1 cellular context compared by ENCODE assay signal in the genomic region with DNA sequence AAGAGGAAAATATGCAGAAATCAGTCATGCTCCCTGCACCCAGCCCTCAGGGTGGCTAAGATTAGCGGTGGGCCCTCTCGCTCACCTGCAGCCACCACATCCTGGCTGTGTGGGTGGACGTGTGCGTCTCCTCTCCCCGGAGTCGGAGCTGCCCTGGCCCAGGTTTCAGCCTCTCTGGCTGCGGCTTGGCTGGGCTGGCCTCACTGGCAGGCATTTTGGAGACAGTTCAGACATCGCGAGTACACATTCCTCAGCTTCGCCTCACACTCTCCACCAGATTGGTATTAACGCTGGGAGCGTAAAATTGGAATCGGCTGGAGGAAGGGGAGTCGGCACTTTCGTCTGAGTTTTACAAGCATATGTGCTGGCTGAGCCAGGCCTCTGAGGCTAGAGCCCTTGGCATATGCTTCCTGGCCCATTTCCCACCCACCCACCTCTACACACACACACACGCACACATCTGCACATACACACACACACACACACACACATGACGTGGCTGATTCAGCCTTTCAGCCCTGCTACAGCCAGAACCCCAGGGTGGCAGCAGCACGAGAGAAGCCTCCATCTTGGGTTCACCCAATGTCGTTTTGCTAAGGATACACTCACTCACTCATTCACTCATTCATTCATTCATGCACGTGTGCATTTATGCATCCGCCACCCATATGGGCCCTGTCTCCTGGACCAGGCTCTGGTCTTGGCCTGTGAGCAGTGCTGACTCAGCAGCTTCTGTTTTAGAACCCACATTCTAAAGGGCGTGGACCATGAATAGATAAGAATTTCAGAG.
TF ChIP-seq lines count a peak whose summit lies in the region.

No MANE protein-coding gene starts in this region.

TF ChIP-seq in GM23338, 12 proteins besides CTCF, POLR2A, EP300 and RAD21:
- TF ChIP-seq, protein P1, sequence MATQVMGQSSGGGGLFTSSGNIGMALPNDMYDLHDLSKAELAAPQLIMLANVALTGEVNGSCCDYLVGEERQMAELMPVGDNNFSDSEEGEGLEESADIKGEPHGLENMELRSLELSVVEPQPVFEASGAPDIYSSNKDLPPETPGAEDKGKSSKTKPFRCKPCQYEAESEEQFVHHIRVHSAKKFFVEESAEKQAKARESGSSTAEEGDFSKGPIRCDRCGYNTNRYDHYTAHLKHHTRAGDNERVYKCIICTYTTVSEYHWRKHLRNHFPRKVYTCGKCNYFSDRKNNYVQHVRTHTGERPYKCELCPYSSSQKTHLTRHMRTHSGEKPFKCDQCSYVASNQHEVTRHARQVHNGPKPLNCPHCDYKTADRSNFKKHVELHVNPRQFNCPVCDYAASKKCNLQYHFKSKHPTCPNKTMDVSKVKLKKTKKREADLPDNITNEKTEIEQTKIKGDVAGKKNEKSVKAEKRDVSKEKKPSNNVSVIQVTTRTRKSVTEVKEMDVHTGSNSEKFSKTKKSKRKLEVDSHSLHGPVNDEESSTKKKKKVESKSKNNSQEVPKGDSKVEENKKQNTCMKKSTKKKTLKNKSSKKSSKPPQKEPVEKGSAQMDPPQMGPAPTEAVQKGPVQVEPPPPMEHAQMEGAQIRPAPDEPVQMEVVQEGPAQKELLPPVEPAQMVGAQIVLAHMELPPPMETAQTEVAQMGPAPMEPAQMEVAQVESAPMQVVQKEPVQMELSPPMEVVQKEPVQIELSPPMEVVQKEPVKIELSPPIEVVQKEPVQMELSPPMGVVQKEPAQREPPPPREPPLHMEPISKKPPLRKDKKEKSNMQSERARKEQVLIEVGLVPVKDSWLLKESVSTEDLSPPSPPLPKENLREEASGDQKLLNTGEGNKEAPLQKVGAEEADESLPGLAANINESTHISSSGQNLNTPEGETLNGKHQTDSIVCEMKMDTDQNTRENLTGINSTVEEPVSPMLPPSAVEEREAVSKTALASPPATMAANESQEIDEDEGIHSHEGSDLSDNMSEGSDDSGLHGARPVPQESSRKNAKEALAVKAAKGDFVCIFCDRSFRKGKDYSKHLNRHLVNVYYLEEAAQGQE (IDR thresholded peaks at IDR 0.05; ENCODE audit: unreplicated experiment), result no peak
- TF ChIP-seq, protein P2, sequence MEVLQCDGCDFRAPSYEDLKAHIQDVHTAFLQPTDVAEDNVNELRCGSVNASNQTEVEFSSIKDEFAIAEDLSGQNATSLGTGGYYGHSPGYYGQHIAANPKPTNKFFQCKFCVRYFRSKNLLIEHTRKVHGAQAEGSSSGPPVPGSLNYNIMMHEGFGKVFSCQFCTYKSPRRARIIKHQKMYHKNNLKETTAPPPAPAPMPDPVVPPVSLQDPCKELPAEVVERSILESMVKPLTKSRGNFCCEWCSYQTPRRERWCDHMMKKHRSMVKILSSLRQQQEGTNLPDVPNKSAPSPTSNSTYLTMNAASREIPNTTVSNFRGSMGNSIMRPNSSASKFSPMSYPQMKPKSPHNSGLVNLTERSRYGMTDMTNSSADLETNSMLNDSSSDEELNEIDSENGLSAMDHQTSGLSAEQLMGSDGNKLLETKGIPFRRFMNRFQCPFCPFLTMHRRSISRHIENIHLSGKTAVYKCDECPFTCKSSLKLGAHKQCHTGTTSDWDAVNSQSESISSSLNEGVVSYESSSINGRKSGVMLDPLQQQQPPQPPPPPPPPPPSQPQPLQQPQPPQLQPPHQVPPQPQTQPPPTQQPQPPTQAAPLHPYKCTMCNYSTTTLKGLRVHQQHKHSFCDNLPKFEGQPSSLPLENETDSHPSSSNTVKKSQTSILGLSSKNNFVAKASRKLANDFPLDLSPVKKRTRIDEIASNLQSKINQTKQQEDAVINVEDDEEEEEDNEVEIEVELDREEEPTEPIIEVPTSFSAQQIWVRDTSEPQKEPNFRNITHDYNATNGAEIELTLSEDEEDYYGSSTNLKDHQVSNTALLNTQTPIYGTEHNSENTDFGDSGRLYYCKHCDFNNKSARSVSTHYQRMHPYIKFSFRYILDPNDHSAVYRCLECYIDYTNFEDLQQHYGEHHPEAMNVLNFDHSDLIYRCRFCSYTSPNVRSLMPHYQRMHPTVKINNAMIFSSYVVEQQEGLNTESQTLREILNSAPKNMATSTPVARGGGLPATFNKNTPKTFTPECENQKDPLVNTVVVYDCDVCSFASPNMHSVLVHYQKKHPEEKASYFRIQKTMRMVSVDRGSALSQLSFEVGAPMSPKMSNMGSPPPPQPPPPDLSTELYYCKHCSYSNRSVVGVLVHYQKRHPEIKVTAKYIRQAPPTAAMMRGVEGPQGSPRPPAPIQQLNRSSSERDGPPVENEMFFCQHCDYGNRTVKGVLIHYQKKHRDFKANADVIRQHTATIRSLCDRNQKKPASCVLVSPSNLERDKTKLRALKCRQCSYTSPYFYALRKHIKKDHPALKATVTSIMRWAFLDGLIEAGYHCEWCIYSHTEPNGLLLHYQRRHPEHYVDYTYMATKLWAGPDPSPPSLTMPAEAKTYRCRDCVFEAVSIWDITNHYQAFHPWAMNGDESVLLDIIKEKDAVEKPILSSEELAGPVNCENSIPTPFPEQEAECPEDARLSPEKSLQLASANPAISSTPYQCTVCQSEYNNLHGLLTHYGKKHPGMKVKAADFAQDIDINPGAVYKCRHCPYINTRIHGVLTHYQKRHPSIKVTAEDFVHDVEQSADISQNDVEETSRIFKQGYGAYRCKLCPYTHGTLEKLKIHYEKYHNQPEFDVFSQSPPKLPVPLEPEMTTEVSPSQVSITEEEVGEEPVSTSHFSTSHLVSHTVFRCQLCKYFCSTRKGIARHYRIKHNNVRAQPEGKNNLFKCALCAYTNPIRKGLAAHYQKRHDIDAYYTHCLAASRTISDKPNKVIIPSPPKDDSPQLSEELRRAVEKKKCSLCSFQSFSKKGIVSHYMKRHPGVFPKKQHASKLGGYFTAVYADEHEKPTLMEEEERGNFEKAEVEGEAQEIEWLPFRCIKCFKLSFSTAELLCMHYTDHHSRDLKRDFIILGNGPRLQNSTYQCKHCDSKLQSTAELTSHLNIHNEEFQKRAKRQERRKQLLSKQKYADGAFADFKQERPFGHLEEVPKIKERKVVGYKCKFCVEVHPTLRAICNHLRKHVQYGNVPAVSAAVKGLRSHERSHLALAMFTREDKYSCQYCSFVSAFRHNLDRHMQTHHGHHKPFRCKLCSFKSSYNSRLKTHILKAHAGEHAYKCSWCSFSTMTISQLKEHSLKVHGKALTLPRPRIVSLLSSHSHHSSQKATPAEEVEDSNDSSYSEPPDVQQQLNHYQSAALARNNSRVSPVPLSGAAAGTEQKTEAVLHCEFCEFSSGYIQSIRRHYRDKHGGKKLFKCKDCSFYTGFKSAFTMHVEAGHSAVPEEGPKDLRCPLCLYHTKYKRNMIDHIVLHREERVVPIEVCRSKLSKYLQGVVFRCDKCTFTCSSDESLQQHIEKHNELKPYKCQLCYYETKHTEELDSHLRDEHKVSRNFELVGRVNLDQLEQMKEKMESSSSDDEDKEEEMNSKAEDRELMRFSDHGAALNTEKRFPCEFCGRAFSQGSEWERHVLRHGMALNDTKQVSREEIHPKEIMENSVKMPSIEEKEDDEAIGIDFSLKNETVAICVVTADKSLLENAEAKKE (CRISPR knock-in tag; IDR thresholded peaks at IDR 0.05), result no peak
- TF ChIP-seq JUNB (IDR thresholded peaks at IDR 0.05; ENCODE audit: unreplicated experiment) (no peak), NANOG (IDR thresholded peaks at IDR 0.05; ENCODE audit: borderline replicate concordance) (no peak)
TF ChIP-seq in GM23338: peak in this region for 0.
